In the genomic region with DNA sequence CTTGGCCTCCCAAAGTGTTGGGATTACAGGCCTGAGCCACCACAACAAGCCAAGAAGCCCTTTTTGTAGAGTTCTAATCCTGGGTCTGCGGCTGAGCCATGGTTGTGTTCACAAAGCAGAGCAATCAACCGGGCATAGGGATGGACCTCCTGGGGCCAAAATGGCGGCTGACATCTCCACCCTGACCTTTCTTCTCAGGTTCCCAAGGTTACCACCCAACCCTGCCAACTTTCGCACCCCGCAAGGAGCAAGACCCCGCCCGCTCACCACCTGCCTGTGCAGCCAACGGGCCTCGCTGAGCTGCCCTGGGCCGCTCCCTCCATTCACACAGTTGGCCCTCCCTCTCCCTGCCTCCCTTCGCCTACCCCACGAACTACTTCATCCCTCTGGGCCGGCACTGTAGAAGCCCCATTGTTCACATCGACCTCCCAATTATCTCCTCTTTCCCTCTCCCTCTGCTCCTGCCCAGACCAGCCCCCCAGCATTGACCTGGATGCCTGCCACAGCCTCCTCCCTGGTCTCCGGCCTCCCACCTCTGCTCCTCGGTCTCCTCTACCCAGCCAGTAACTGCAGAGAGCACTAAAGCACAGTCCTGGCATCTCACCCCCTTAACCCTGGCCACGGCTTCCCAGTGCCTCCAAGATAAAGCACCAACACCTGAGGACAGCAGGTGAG, we compare ENCODE assay signal across 1 cellular context.
A peak's percentile ranks its signal among the peaks of the same experiment; 100 is the strongest.
TF ChIP-seq lines count a peak whose summit lies in the region.

No MANE protein-coding gene starts in this region.

TF ChIP-seq in K562, 482 proteins besides CTCF, POLR2A, EP300 and RAD21 (continued from another document and continues in another):
- TF ChIP-seq EP400 (IDR thresholded peaks at IDR 0.05) (peak; percentile 75), BHLHE40 (IDR thresholded peaks at IDR 0.05; ENCODE audit: low read length) (no peak), ETV5 (CRISPR knock-in tag; IDR thresholded peaks at IDR 0.05; ENCODE audit: low read depth) (peak; percentile 44; the same call in 1 of the 2 replicates), DMBX1 (CRISPR knock-in tag; IDR thresholded peaks at IDR 0.05; ENCODE audit: borderline replicate concordance) (peak; percentile 96), XRCC3 (IDR thresholded peaks at IDR 0.05) (no peak), ZEB2 (IDR thresholded peaks at IDR 0.05) (no peak; the same call in 1 of the 2 replicates), SIN3A (IDR thresholded peaks at IDR 0.05; ENCODE audit: borderline replicate concordance in 2 of 2, control insufficient read depth in 1 of 2, low read depth in 2 of 2, low read length in 2 of 2) (no peak), BRF1 (IDR thresholded peaks at IDR 0.05; ENCODE audit: borderline replicate concordance, extremely low read depth, insufficient read length) (no peak), BCOR (IDR thresholded peaks at IDR 0.05) (no peak), CHCHD3 (CRISPR knock-in tag; IDR thresholded peaks at IDR 0.05) (no peak), FUS (optimal IDR thresholded peaks at IDR 0.05; ENCODE audit: low read depth, low read length) (no peak), ZNF77 (CRISPR knock-in tag; IDR thresholded peaks at IDR 0.05) (no peak), ZNF695 (CRISPR knock-in tag; IDR thresholded peaks at IDR 0.05) (peak; percentile 54; the same call in 1 of the 2 replicates), PTTG1 (tag; IDR thresholded peaks at IDR 0.05; ENCODE audit: low read depth) (peak; percentile 48; the same call in 1 of the 2 replicates), ETV1 (tag; conservative IDR thresholded peaks at IDR 0.05; ENCODE audit: low read depth) (0 out of 2 replicates have a peak, but pooled peaks have one; percentile 22), EZH2 (IDR thresholded peaks at IDR 0.05; ENCODE audit: borderline replicate concordance, low read depth, low read length) (no peak), DIDO1 (tag; IDR thresholded peaks at IDR 0.05; ENCODE audit: low read depth) (0 out of 2 replicates have a peak, but pooled peaks have one; percentile 19), LCOR (CRISPR knock-in tag; IDR thresholded peaks at IDR 0.05) (no peak), NFYB (IDR thresholded peaks at IDR 0.05; ENCODE audit: extremely low read depth, insufficient read length) (no peak), STAT5A (IDR thresholded peaks at IDR 0.05; ENCODE audit: borderline replicate concordance, low read length) (no peak), KHSRP (IDR thresholded peaks at IDR 0.05) (no peak), PHB (CRISPR knock-in tag; IDR thresholded peaks at IDR 0.05) (peak; percentile 69; the same call in 1 of the 2 replicates), POU5F1 (IDR thresholded peaks at IDR 0.05; ENCODE audit: borderline replicate concordance, low read depth, low read length, partially characterized antibody) (no peak), ZNF12 (CRISPR knock-in tag; IDR thresholded peaks at IDR 0.05) (no peak), KAT7 (CRISPR knock-in tag; IDR thresholded peaks at IDR 0.05; ENCODE audit: borderline replicate concordance) (no peak), EWSR1 (IDR thresholded peaks at IDR 0.05; ENCODE audit: borderline replicate concordance, low read depth, partially characterized antibody) (no peak), ZFP30 (CRISPR knock-in tag; IDR thresholded peaks at IDR 0.05; ENCODE audit: borderline replicate concordance) (no peak), MXI1 (IDR thresholded peaks at IDR 0.05; ENCODE audit: low read depth, low read length) (no peak), ZNF644 (tag; IDR thresholded peaks at IDR 0.05; ENCODE audit: low read depth) (peak; percentile 91), RBM14 (IDR thresholded peaks at IDR 0.05; ENCODE audit: borderline replicate concordance, insufficient read depth, low read depth, low read length) (no peak), ZFX (CRISPR knock-in tag; IDR thresholded peaks at IDR 0.05) (peak; percentile 52), SAP30 (IDR thresholded peaks at IDR 0.05; ENCODE audit: borderline replicate concordance, insufficient read depth, low read depth, low read length, poor library complexity, severe bottlenecking) (no peak), ZNF316 (IDR thresholded peaks at IDR 0.05) (no peak), RBM25 (IDR thresholded peaks at IDR 0.05; ENCODE audit: low read depth, low read length, severe bottlenecking) (no peak)
- TF ChIP-seq, protein P1, sequence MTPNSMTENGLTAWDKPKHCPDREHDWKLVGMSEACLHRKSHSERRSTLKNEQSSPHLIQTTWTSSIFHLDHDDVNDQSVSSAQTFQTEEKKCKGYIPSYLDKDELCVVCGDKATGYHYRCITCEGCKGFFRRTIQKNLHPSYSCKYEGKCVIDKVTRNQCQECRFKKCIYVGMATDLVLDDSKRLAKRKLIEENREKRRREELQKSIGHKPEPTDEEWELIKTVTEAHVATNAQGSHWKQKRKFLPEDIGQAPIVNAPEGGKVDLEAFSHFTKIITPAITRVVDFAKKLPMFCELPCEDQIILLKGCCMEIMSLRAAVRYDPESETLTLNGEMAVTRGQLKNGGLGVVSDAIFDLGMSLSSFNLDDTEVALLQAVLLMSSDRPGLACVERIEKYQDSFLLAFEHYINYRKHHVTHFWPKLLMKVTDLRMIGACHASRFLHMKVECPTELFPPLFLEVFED (CRISPR knock-in tag; conservative IDR thresholded peaks at IDR 0.05) = no peak
- TF ChIP-seq, protein P2, sequence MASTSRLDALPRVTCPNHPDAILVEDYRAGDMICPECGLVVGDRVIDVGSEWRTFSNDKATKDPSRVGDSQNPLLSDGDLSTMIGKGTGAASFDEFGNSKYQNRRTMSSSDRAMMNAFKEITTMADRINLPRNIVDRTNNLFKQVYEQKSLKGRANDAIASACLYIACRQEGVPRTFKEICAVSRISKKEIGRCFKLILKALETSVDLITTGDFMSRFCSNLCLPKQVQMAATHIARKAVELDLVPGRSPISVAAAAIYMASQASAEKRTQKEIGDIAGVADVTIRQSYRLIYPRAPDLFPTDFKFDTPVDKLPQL (IDR thresholded peaks at IDR 0.05; ENCODE audit: extremely low read depth, insufficient read length) = no peak
- TF ChIP-seq, protein P3, sequence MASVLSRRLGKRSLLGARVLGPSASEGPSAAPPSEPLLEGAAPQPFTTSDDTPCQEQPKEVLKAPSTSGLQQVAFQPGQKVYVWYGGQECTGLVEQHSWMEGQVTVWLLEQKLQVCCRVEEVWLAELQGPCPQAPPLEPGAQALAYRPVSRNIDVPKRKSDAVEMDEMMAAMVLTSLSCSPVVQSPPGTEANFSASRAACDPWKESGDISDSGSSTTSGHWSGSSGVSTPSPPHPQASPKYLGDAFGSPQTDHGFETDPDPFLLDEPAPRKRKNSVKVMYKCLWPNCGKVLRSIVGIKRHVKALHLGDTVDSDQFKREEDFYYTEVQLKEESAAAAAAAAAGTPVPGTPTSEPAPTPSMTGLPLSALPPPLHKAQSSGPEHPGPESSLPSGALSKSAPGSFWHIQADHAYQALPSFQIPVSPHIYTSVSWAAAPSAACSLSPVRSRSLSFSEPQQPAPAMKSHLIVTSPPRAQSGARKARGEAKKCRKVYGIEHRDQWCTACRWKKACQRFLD (CRISPR knock-in tag; IDR thresholded peaks at IDR 0.05) = 0 out of 2 replicates have a peak, but pooled peaks have one; percentile 35
- TF ChIP-seq, protein P4, sequence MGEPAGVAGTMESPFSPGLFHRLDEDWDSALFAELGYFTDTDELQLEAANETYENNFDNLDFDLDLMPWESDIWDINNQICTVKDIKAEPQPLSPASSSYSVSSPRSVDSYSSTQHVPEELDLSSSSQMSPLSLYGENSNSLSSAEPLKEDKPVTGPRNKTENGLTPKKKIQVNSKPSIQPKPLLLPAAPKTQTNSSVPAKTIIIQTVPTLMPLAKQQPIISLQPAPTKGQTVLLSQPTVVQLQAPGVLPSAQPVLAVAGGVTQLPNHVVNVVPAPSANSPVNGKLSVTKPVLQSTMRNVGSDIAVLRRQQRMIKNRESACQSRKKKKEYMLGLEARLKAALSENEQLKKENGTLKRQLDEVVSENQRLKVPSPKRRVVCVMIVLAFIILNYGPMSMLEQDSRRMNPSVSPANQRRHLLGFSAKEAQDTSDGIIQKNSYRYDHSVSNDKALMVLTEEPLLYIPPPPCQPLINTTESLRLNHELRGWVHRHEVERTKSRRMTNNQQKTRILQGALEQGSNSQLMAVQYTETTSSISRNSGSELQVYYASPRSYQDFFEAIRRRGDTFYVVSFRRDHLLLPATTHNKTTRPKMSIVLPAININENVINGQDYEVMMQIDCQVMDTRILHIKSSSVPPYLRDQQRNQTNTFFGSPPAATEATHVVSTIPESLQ (CRISPR knock-in tag; IDR thresholded peaks at IDR 0.05) = no peak
- TF ChIP-seq, protein P5, sequence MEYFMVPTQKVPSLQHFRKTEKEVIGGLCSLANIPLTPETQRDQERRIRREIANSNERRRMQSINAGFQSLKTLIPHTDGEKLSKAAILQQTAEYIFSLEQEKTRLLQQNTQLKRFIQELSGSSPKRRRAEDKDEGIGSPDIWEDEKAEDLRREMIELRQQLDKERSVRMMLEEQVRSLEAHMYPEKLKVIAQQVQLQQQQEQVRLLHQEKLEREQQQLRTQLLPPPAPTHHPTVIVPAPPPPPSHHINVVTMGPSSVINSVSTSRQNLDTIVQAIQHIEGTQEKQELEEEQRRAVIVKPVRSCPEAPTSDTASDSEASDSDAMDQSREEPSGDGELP (CRISPR knock-in tag; IDR thresholded peaks at IDR 0.05; ENCODE audit: borderline replicate concordance) = peak; percentile 35
- TF ChIP-seq, protein P6, sequence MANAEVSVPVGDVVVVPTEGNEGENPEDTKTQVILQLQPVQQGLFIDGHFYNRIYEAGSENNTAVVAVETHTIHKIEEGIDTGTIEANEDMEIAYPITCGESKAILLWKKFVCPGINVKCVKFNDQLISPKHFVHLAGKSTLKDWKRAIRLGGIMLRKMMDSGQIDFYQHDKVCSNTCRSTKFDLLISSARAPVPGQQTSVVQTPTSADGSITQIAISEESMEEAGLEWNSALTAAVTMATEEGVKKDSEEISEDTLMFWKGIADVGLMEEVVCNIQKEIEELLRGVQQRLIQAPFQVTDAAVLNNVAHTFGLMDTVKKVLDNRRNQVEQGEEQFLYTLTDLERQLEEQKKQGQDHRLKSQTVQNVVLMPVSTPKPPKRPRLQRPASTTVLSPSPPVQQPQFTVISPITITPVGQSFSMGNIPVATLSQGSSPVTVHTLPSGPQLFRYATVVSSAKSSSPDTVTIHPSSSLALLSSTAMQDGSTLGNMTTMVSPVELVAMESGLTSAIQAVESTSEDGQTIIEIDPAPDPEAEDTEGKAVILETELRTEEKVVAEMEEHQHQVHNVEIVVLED (CRISPR knock-in tag; IDR thresholded peaks at IDR 0.05) = peak; percentile 39
- TF ChIP-seq, protein P7, sequence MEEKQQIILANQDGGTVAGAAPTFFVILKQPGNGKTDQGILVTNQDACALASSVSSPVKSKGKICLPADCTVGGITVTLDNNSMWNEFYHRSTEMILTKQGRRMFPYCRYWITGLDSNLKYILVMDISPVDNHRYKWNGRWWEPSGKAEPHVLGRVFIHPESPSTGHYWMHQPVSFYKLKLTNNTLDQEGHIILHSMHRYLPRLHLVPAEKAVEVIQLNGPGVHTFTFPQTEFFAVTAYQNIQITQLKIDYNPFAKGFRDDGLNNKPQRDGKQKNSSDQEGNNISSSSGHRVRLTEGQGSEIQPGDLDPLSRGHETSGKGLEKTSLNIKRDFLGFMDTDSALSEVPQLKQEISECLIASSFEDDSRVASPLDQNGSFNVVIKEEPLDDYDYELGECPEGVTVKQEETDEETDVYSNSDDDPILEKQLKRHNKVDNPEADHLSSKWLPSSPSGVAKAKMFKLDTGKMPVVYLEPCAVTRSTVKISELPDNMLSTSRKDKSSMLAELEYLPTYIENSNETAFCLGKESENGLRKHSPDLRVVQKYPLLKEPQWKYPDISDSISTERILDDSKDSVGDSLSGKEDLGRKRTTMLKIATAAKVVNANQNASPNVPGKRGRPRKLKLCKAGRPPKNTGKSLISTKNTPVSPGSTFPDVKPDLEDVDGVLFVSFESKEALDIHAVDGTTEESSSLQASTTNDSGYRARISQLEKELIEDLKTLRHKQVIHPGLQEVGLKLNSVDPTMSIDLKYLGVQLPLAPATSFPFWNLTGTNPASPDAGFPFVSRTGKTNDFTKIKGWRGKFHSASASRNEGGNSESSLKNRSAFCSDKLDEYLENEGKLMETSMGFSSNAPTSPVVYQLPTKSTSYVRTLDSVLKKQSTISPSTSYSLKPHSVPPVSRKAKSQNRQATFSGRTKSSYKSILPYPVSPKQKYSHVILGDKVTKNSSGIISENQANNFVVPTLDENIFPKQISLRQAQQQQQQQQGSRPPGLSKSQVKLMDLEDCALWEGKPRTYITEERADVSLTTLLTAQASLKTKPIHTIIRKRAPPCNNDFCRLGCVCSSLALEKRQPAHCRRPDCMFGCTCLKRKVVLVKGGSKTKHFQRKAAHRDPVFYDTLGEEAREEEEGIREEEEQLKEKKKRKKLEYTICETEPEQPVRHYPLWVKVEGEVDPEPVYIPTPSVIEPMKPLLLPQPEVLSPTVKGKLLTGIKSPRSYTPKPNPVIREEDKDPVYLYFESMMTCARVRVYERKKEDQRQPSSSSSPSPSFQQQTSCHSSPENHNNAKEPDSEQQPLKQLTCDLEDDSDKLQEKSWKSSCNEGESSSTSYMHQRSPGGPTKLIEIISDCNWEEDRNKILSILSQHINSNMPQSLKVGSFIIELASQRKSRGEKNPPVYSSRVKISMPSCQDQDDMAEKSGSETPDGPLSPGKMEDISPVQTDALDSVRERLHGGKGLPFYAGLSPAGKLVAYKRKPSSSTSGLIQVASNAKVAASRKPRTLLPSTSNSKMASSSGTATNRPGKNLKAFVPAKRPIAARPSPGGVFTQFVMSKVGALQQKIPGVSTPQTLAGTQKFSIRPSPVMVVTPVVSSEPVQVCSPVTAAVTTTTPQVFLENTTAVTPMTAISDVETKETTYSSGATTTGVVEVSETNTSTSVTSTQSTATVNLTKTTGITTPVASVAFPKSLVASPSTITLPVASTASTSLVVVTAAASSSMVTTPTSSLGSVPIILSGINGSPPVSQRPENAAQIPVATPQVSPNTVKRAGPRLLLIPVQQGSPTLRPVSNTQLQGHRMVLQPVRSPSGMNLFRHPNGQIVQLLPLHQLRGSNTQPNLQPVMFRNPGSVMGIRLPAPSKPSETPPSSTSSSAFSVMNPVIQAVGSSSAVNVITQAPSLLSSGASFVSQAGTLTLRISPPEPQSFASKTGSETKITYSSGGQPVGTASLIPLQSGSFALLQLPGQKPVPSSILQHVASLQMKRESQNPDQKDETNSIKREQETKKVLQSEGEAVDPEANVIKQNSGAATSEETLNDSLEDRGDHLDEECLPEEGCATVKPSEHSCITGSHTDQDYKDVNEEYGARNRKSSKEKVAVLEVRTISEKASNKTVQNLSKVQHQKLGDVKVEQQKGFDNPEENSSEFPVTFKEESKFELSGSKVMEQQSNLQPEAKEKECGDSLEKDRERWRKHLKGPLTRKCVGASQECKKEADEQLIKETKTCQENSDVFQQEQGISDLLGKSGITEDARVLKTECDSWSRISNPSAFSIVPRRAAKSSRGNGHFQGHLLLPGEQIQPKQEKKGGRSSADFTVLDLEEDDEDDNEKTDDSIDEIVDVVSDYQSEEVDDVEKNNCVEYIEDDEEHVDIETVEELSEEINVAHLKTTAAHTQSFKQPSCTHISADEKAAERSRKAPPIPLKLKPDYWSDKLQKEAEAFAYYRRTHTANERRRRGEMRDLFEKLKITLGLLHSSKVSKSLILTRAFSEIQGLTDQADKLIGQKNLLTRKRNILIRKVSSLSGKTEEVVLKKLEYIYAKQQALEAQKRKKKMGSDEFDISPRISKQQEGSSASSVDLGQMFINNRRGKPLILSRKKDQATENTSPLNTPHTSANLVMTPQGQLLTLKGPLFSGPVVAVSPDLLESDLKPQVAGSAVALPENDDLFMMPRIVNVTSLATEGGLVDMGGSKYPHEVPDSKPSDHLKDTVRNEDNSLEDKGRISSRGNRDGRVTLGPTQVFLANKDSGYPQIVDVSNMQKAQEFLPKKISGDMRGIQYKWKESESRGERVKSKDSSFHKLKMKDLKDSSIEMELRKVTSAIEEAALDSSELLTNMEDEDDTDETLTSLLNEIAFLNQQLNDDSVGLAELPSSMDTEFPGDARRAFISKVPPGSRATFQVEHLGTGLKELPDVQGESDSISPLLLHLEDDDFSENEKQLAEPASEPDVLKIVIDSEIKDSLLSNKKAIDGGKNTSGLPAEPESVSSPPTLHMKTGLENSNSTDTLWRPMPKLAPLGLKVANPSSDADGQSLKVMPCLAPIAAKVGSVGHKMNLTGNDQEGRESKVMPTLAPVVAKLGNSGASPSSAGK (IDR thresholded peaks at IDR 0.05) = peak; percentile 71
